15 cellular contexts compared by ENCODE assay signal in the genomic region with DNA sequence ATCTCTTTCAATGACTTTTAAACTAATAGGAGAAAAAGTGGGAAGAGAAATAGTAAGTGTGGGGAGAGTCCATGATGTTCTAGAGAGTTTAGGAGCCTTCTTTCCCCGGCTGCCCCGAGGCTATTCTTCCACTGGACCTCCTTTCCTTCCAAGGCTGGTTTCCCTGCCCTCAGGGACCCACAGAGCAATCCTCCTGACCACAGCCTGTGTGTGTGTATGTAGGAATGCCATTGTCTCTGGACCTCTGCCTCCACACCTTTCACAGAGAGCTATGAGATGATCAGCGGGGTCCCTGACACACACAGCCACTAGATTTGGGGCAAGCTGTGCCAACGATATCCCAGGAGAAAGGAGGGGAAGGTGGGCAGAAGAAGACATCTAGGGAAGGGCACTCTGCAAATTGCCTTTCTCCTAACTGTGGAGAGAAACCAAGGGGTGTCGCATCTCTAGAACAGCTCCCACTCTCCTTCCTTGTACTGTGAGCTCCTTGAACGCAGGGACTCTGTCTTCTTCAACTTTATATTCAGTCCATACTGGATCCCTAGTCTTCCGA. TPM values are rescaled to one million over a fixed set of nuclear protein-coding genes. Genes with fewer than 3 reads are reported as not detected.
DNase-seq lines count a peak whose midpoint lies in the region; ATAC-seq, FAIRE-seq and TF ChIP-seq lines count a peak whose summit lies in the region.
"Had no signal": no experiment of that assay in that cellular context is flagged by ENCODE, and none has a peak within 500 bp of the region (broad histone marks: within the 10 kb centered on the region; RNA-seq: fewer than 3 reads in every experiment).

No MANE protein-coding gene starts in this region.

- TF ChIP-seq RAD21 in K562 (CRISPR knock-in tag; conservative IDR thresholded peaks at IDR 0.05 in 1 of 2, IDR thresholded peaks at IDR 0.05 in 1 of 2): no peak

- H3K56ac ChIP-seq in mesendoderm (ENCODE audit: low read length) (no peak overlapping the region), H9 (ENCODE audit: insufficient read length, low read depth, low read length) (no peak overlapping the region)

- H4K20me1 ChIP-seq in GM23338 (replicated peaks; ENCODE audit: insufficient read depth): no peaks in the 10 kb centered on the region
- 0 out of 2 replicates have a peak, but pooled peaks cover 3% of the 10 kb centered on the region for H4K20me1 ChIP-seq in K562 (replicated peaks; ENCODE audit: control insufficient read depth, insufficient read depth, low read length)
- no peaks in the 10 kb centered on the region for H4K20me1 ChIP-seq in H9 (ENCODE audit: control insufficient read depth, insufficient read depth, insufficient read length)
- H4K20me1 ChIP-seq: BLaER1 treated with 17β-estradiol and CSF1 and Interleukin-3, amounts not matched to agents 10 nM and 100 nM had no signal

- no peak overlapping the region for H3K9ac ChIP-seq in K562 (ENCODE audit: insufficient read depth in 1 of 2, low read depth in 2 of 2, low read length in 2 of 2)
- H3K9ac ChIP-seq in mesendoderm (ENCODE audit: low read length): no peak overlapping the region
- no peak overlapping the region for H3K9ac ChIP-seq in H9 (ENCODE audit: extremely low read depth, insufficient read length, low read length)
- H3K9ac ChIP-seq: BLaER1 treated with 17β-estradiol and CSF1 and Interleukin-3, amounts not matched to agents 10 nM and 100 nM had no signal

- no peak overlapping the region for H3K23ac ChIP-seq in mesendoderm (ENCODE audit: low read length)
- no peak overlapping the region for H3K23ac ChIP-seq in H9 (ENCODE audit: insufficient read length, low read depth, low read length)

- H3K9me3 ChIP-seq in K562 (replicated peaks; ENCODE audit: control insufficient read depth, insufficient read depth, low read depth, low read length) (no peaks in the 10 kb centered on the region), H9 (ENCODE audit: control insufficient read depth, low read depth, low read length) (no peaks in the 10 kb centered on the region)
- H3K9me3 ChIP-seq: BLaER1 treated with 17β-estradiol and CSF1 and Interleukin-3, amounts not matched to agents 10 nM and 100 nM had no signal

- H3K9me1 ChIP-seq in K562 (ENCODE audit: control insufficient read depth, insufficient read depth, low read length): no peaks in the 10 kb centered on the region

- H3K36me3 Mint-ChIP-seq in GM23338 (ENCODE audit: low read depth) (no peaks in the 10 kb centered on the region), H9 (ENCODE audit: insufficient read depth in 1 of 3, low read depth in 3 of 3) (no peaks in the 10 kb centered on the region)
- H3K36me3 Mint-ChIP-seq: CD4-positive, CD25-positive, alpha-beta regulatory T cell had no signal

- H2BK15ac ChIP-seq in mesendoderm (replicated peaks; ENCODE audit: low read depth) (no peak overlapping the region), H9 (ENCODE audit: low read depth, low read length) (no peak overlapping the region)

- no peak overlapping the region for H2BK12ac ChIP-seq in H9 (ENCODE audit: insufficient read length, low read depth, low read length)

- DNase-seq in GM23338 (ENCODE audit: low spot score) (no peak), K562 (ENCODE audit: extremely low read depth in 1 of 4, low spot score in 3 of 4) (no peak), mesendoderm (peak; percentile 83), A172 (ENCODE audit: low spot score) (no peak), NCI-H82 (lab: John Stamatoyannopoulos, UW) (no peak), H9 (no peak)
- DNase-seq: AML-193; CD4-positive, CD25-positive, alpha-beta regulatory T cell; DMS53; GDM1; KBM-7 had no signal

- H3F3A ChIP-seq in GM23338 (replicated peaks; ENCODE audit: low read depth): no peaks in the 10 kb centered on the region

- H3K9me2 ChIP-seq in GM23338 (ENCODE audit: insufficient read depth): no peaks in the 10 kb centered on the region

- H3K27ac ChIP-seq in GM23338 (ENCODE audit: low read depth) (no peak overlapping the region), K562 (ENCODE audit: extremely low read depth, low read depth, low read length) (no peak overlapping the region), mesendoderm (ENCODE audit: low read depth, low read length) (no peak overlapping the region), H9 (ENCODE audit: insufficient read length, low read depth, low read length) (no peak overlapping the region)
- H3K27ac ChIP-seq: BLaER1 treated with 17β-estradiol and CSF1 and Interleukin-3, amounts not matched to agents 10 nM and 100 nM had no signal

- H3K4me2 ChIP-seq in GM23338 (no peak overlapping the region), K562 (ENCODE audit: insufficient read depth, low read length) (no peak overlapping the region), mesendoderm (ENCODE audit: low read length) (no peak overlapping the region), H9 (ENCODE audit: insufficient read depth, insufficient read length, low read length) (no peak overlapping the region)
- H3K4me2 ChIP-seq: BLaER1 treated with 17β-estradiol and CSF1 and Interleukin-3, amounts not matched to agents 10 nM and 100 nM had no signal

- CTCF ChIA-PET in K562 (lab: Yijun Ruan, JAX; ENCODE audit: low intra/inter-chr PET ratio): no interaction called here

- no peak for TF ChIP-seq POLR2A in K562 (conservative IDR thresholded peaks at IDR 0.05)

- intact Hi-C loops in K562 (cut with micrococcal nuclease): no loop called here

- TF ChIP-seq CTCF in GM23338 (conservative IDR thresholded peaks at IDR 0.05; ENCODE audit: low read depth in 2 of 2) (no peak), K562 (IDR thresholded peaks at IDR 0.05 in 2 of 3, conservative IDR thresholded peaks at IDR 0.05 in 1 of 3; ENCODE audit: insufficient read depth in 2 of 3, low read depth in 1 of 3, low read length in 3 of 3) (no peak), H9 (conservative IDR thresholded peaks at IDR 0.05) (no peak)

- no peak overlapping the region for H4K91ac ChIP-seq in H9 (ENCODE audit: insufficient read length, low read depth, low read length)

- POLR2A ChIA-PET in K562 (lab: Yijun Ruan, JAX): interaction anchor here (0.6 to 2.2 kb wide), 2 partner anchors 10 to 13 kb away, joined by 3 to 6 read pairs; a partner anchor contains a TSS

- H3K27me3 Mint-ChIP-seq in GM23338 (ENCODE audit: insufficient read depth, low read depth, poor library complexity) (peaks cover 3% of the 10 kb centered on the region), H9 (ENCODE audit: low read depth) (no peaks in the 10 kb centered on the region)

- no TSS peak for BruUV-seq in K562 (replicated peaks; lab: Mats Ljungman, UMichigan)

- no peak for FAIRE-seq in K562 (lab: Jason Lieb, UNC)
- FAIRE-seq: GM12892 had no signal

- 3% methylated on average over 7 of the region's 7 CpGs for WGBS in K562 (ENCODE audit: insufficient coverage, low coverage, missing lambda C conversion rate)
- WGBS in mesendoderm (ENCODE audit: extremely low coverage, insufficient coverage, low lambda C conversion rate): no CpG with 5 or more reads among the region's 7 CpGs
- no CpG with 5 or more reads among the region's 7 CpGs for WGBS in H9 (ENCODE audit: extremely low coverage, insufficient read length, low lambda C conversion rate)

- no peak overlapping the region for H2AK5ac ChIP-seq in mesendoderm (ENCODE audit: low read length)
- no peak overlapping the region for H2AK5ac ChIP-seq in H9 (ENCODE audit: insufficient read length, low read length)

- H2BK5ac ChIP-seq in mesendoderm (ENCODE audit: low read length): no peak overlapping the region
- H2BK5ac ChIP-seq in H9 (ENCODE audit: insufficient read length, low read length): no peak overlapping the region

- no peaks in the 10 kb centered on the region for H3K9me3 Mint-ChIP-seq in GM23338
- H3K9me3 Mint-ChIP-seq in H9: no peaks in the 10 kb centered on the region
- H3K9me3 Mint-ChIP-seq: CD4-positive, CD25-positive, alpha-beta regulatory T cell had no signal

- H3K18ac ChIP-seq in mesendoderm (ENCODE audit: low read length) (no peak overlapping the region), H9 (ENCODE audit: insufficient read length, low read depth, low read length) (no peak overlapping the region)

- H3K36me3 ChIP-seq in GM23338 (ENCODE audit: insufficient read depth) (no peaks in the 10 kb centered on the region), K562 (ENCODE audit: control insufficient read depth, insufficient read depth, low read length) (no peaks in the 10 kb centered on the region), mesendoderm (ENCODE audit: control insufficient read depth, insufficient read depth, low read length) (no peaks in the 10 kb centered on the region)
- H3K36me3 ChIP-seq: BLaER1 treated with 17β-estradiol and CSF1 and Interleukin-3, amounts not matched to agents 10 nM and 100 nM had no signal

- H2BK120ac ChIP-seq in mesendoderm (ENCODE audit: low read depth, low read length) (no peak overlapping the region), H9 (ENCODE audit: low read depth, low read length, poor library complexity, severe bottlenecking) (no peak overlapping the region)

- in situ Hi-C loops in K562 (cut with MboI): no loop called here

- H3K79me1 ChIP-seq in mesendoderm (ENCODE audit: low read length) (no peaks in the 10 kb centered on the region), H9 (ENCODE audit: insufficient read depth, low read depth, low read length, poor library complexity, severe bottlenecking) (no peaks in the 10 kb centered on the region)

- H3K4me3 Mint-ChIP-seq in GM23338 (no peak overlapping the region), H9 (no peak overlapping the region)
- H3K4me3 Mint-ChIP-seq: CD4-positive, CD25-positive, alpha-beta regulatory T cell had no signal

- H4K8ac ChIP-seq in mesendoderm (ENCODE audit: low read depth, low read length): no peak overlapping the region
- H4K8ac ChIP-seq in H9 (replicated peaks; ENCODE audit: insufficient read length, low read depth, low read length): no peak overlapping the region

- H3K4me1 ChIP-seq in GM23338 (ENCODE audit: insufficient read depth): no peaks in the 10 kb centered on the region
- H3K4me1 ChIP-seq in K562 (replicated peaks in 1 of 2; ENCODE audit: control insufficient read depth in 2 of 2, insufficient read depth in 2 of 2, low read length in 2 of 2): no peaks in the 10 kb centered on the region
- no peaks in the 10 kb centered on the region for H3K4me1 ChIP-seq in mesendoderm (ENCODE audit: control insufficient read depth, low read depth, low read length)
- H3K4me1 ChIP-seq in H9 (ENCODE audit: insufficient read depth, low read length): no peaks in the 10 kb centered on the region

- H3K4me1 Mint-ChIP-seq in GM23338 (peaks cover 6% of the 10 kb centered on the region; the same call in 2 of the 3 replicates), H9 (peaks cover 7 to 14% of the 10 kb centered on the region in 2 experiments; a peak in 3 of 4 replicates)
- H3K4me1 Mint-ChIP-seq: CD4-positive, CD25-positive, alpha-beta regulatory T cell had no signal

- H3K79me2 ChIP-seq in GM23338 (replicated peaks; ENCODE audit: insufficient read depth) (no peaks in the 10 kb centered on the region), K562 (ENCODE audit: control insufficient read depth, insufficient read depth, low read length) (no peaks in the 10 kb centered on the region), mesendoderm (ENCODE audit: control insufficient read depth, insufficient read depth, low read length) (no peaks in the 10 kb centered on the region), H9 (ENCODE audit: insufficient read depth, low read length) (no peaks in the 10 kb centered on the region)

- H3K27me3 ChIP-seq in GM23338 (ENCODE audit: insufficient read depth): no peaks in the 10 kb centered on the region
- peaks cover 47 to 75% of the 10 kb centered on the region in 2 experiments for H3K27me3 ChIP-seq in K562 (ENCODE audit: control insufficient read depth in 2 of 2, insufficient read depth in 2 of 2, low read length in 2 of 2)
- no peaks in the 10 kb centered on the region for H3K27me3 ChIP-seq in mesendoderm (ENCODE audit: insufficient read depth, low read length, poor library complexity)
- no peaks in the 10 kb centered on the region for H3K27me3 ChIP-seq in H9 (ENCODE audit: insufficient read depth, low read length)
- H3K27me3 ChIP-seq: BLaER1 treated with 17β-estradiol and CSF1 and Interleukin-3, amounts not matched to agents 10 nM and 100 nM had no signal

- H2BK20ac ChIP-seq in H9 (ENCODE audit: low read depth, low read length, poor library complexity, severe bottlenecking): no peak overlapping the region

- no peak for TF ChIP-seq EP300 in K562 (IDR thresholded peaks at IDR 0.05; ENCODE audit: low read length)

- H3K27ac Mint-ChIP-seq in GM23338 (no peak overlapping the region), H9 (no peak overlapping the region)
- H3K27ac Mint-ChIP-seq: CD4-positive, CD25-positive, alpha-beta regulatory T cell had no signal

- H4K5ac ChIP-seq in mesendoderm (ENCODE audit: low read length): no peak overlapping the region
- H4K5ac ChIP-seq in H9 (ENCODE audit: insufficient read length, low read depth, low read length): no peak overlapping the region

- H3T11ph ChIP-seq in H9 (ENCODE audit: low read length): no peak overlapping the region

- no peak overlapping the region for H3K14ac ChIP-seq in H9 (ENCODE audit: insufficient read depth, low read length)

- H2AFZ ChIP-seq in GM23338: no peak overlapping the region
- no peak overlapping the region for H2AFZ ChIP-seq in K562 (ENCODE audit: low read depth, low read length)
- no peak overlapping the region for H2AFZ ChIP-seq in H9 (ENCODE audit: low read length)

- H3K4me3 ChIP-seq in GM23338 (no peak overlapping the region), K562 (no peak overlapping the region), mesendoderm (ENCODE audit: low read length) (no peak overlapping the region)
- H3K4me3 ChIP-seq: BLaER1 treated with 17β-estradiol and CSF1 and Interleukin-3, amounts not matched to agents 10 nM and 100 nM had no signal

- ATAC-seq in GM23338 (peak; percentile 72), K562 (no peak)
- ATAC-seq in activated CD4-positive, CD25-positive, alpha-beta regulatory T cell treated with anti-CD3 and anti-CD28 coated beads, Interleukin-2, amount 50 U/mL, for 24 hours: no peak
- ATAC-seq: HCT116 had no signal

- no peaks in the 10 kb centered on the region for H3K23me2 ChIP-seq in H9 (ENCODE audit: insufficient read length, low read depth, low read length, poor library complexity, severe bottlenecking)

- H3K4ac ChIP-seq in mesendoderm (ENCODE audit: low read depth, low read length) (no peak overlapping the region), H9 (ENCODE audit: low read depth, low read length) (no peak overlapping the region)

RNA-seq across cellular contexts. Expression of a gene that starts 13.3 kb away (rescaled TPM):
- 127 and 131 TPM in 2 replicates for total RNA-seq in GM23338 (2014; rRNA removed; shearing (Covaris generic))
- 84.5 and 107 TPM in 2 replicates for polyA plus RNA-seq in GM23338 (2016; fragmentation: Nextera tagmentation; extraction: Ambion mirVana)
- 87.4 and 161 TPM in 2 replicates for total RNA-seq in K562 (2011; cell fraction: chromatin; rRNA removed; ENCODE audit: low replicate concordance)
- 66.5 and 86.1 TPM in 2 replicates for total RNA-seq in K562 (2011; cell fraction: nucleolus; rRNA removed)
- total RNA-seq in K562 (2011; cell fraction: nucleoplasm; rRNA removed): 95.3 and 156 TPM in 2 replicates
- 254 and 266 TPM in 2 replicates for total RNA-seq in K562 (2014; rRNA removed)
- total RNA-seq in K562 (2014; rRNA removed; fragmentation: Illumina TruSeq; extraction: Trizol): 238 and 252 TPM in 2 replicates
- total RNA-seq in K562 (2015; rRNA removed; fragmentation: Illumina TruSeq; extraction: Trizol): 230 and 245 TPM in 2 replicates
- 170 and 177 TPM in 2 replicates for total RNA-seq in K562 (2021)
- 204 and 232 TPM in 2 replicates for polyA plus RNA-seq in K562 (2011; rRNA removed)
- polyA plus RNA-seq in K562 (2011; cell fraction: cytosol; rRNA removed): 61.4 and 114 TPM in 2 replicates
- polyA plus RNA-seq in K562 (2011; cell fraction: nucleus; rRNA removed): 42.6 and 86.9 TPM in 2 replicates
- polyA plus RNA-seq in K562 (2012): 158 and 160 TPM in 2 replicates
- polyA plus RNA-seq in K562 (2014; fragmentation: Illumina TruSeq; extraction: Trizol): 219 and 279 TPM in 2 replicates
- polyA plus RNA-seq in K562 (2014; fragmentation: Nextera tagmentation; extraction: Ambion mirVana): 100 to 1,000 TPM in 1 of 2 experiments, 10 to 100 TPM in 1; 66.2 to 110 TPM
- 157 and 165 TPM in 2 replicates for polyA plus RNA-seq in K562 (2014; rRNA removed)
- polyA minus RNA-seq in K562 (2011; rRNA and poly(A)+ RNA removed): 272 and 340 TPM in 2 replicates
- polyA minus RNA-seq in K562 (2011; cell fraction: cytosol; rRNA and poly(A)+ RNA removed): 147 and 159 TPM in 2 replicates
- polyA minus RNA-seq in K562 (2011; cell fraction: nucleus; rRNA and poly(A)+ RNA removed): 90.2 and 142 TPM in 2 replicates
- polyA plus RNA-seq in mesendoderm (2013, experiment 1 of 2): 126 TPM
- 129 TPM for polyA plus RNA-seq in mesendoderm (2013, experiment 2 of 2)
- total RNA-seq in A172 (2014; rRNA removed; shearing (Covaris generic)): 145 and 181 TPM in 2 replicates
- total RNA-seq in H9 (2021): 104 and 110 TPM in 2 replicates
